Comparison of ENCODE assay signal across 8 cellular contexts in genomic region chr6:27630727-27631613, GRCh38.
DNase-seq lines count a peak whose midpoint lies in the region; ATAC-seq, FAIRE-seq and TF ChIP-seq lines count a peak whose summit lies in the region.

No MANE protein-coding gene starts in this region.

- WGBS in pancreas, 2 donors: 4 to 5% methylated on average over 51 of the region's 51 CpGs
- 3 to 5% methylated on average over 49 to 51 of the region's 51 CpGs for WGBS in lower leg skin, 2 donors

- DNase-seq in Daoy (ENCODE audit: low read depth): peak; percentile 89
- DNase-seq in HT1080 (ENCODE audit: low read depth): peak; percentile 88
- peak; percentile 74 for DNase-seq in epithelial cell of esophagus (ENCODE audit: low read depth)
- peak; percentile 8 to 69 (median 24) for DNase-seq in pancreas
- no peak for DNase-seq in lower leg skin (ENCODE audit: low spot score in 2 of 2)
- no peak for DNase-seq in NCI-H2029 treated with DMSO at 0.1 percent for 48 hours (lab: John Stamatoyannopoulos, UW)
- no peak for DNase-seq in amniotic stem cell (lab: John Stamatoyannopoulos, UW)

- no peaks in the 10 kb centered on the region for H3K36me3 ChIP-seq in pancreas

- H3K27me3 ChIP-seq in pancreas: peaks cover 0 to 41% (median 4%) of the 10 kb centered on the region in 4 donors

- intact Hi-C loops in pancreas (cut with DNase I): no loop called here
- intact Hi-C loops in lower leg skin (cut with DNase I; ENCODE audit: low total_unique reads): no loop called here

- peaks cover 0 to 9% (median 4%) of the 10 kb centered on the region in 3 donors for H3K4me1 ChIP-seq in pancreas

- peak; percentile 39 for TF ChIP-seq CTCF in VCaP (conservative IDR thresholded peaks at IDR 0.05)
- TF ChIP-seq CTCF in epithelial cell of esophagus (IDR thresholded peaks at IDR 0.05; ENCODE audit: insufficient read depth, low read depth, low read length, missing control alignments): peak; percentile 14
- no peak for TF ChIP-seq CTCF in pancreas (IDR thresholded peaks at IDR 0.05)
- TF ChIP-seq CTCF in lower leg skin (IDR thresholded peaks at IDR 0.05): no peak

- no peak for TF ChIP-seq POLR2A in lower leg skin (IDR thresholded peaks at IDR 0.05)

- FAIRE-seq in pancreas (lab: Jason Lieb, UNC): no peak

- H3K27ac ChIP-seq in VCaP (peak overlapping the region; percentile 29; the same call in 1 of the 2 replicates), pancreas (no peak overlapping the region)

- peak in 3 of 4 donors; percentile 56 to 76 (median 66) for ATAC-seq in pancreas

- H3K9me3 ChIP-seq in pancreas: no peaks in the 10 kb centered on the region

- peak overlapping the region; percentile 56 for H3K4me3 ChIP-seq in epithelial cell of esophagus (ENCODE audit: low read length)
- H3K4me3 ChIP-seq in pancreas: peak overlapping the region in 1 of 4 donors; percentile 20
- H3K4me3 ChIP-seq in lower leg skin (ENCODE audit: low read depth, poor library complexity, severe bottlenecking): no peak overlapping the region

Comparison
In these comparisons a context has a peak if more than half of its experiments do, and no peak if none do; other contexts are left out.
1. DNase-seq: peak in Daoy (single experiment), HT1080 (single experiment), epithelial cell of esophagus (single experiment) and pancreas (6 of 6); none in lower leg skin (0 of 2), NCI-H2029 treated with DMSO at 0.1 percent for 48 hours (single experiment) and amniotic stem cell (single experiment).
2. CTCF ChIP-seq: peak in VCaP (single experiment) and epithelial cell of esophagus (single experiment); none in pancreas (0 of 4) and lower leg skin (0 of 3).